In the genomic region with DNA sequence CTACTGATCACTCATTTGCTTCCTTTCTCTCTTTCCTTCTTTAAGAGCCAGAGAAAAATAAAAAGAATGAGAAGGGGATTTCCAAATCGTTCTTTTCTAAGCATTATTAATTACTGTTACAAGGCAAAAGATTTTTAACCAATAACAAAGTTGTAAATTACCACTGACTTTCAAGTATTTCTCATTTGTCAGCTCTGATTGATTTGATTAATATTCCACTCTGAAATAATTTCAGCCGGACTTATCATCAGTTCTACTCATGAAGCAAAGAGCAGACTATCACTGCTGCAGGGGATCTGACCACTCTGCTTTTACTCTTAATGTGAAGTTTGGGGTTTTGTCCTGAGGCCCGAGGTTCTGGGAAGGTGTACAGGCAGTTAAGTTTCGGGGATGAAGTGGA, we compare ENCODE assay signal across 15 cellular contexts. TPM values are rescaled to one million over a fixed set of nuclear protein-coding genes. Genes with fewer than 3 reads are reported as not detected.
DNase-seq lines count a peak whose midpoint lies in the region; ATAC-seq and TF ChIP-seq lines count a peak whose summit lies in the region.
"Had no signal": no experiment of that assay in that cellular context is flagged by ENCODE, and none has a peak within 500 bp of the region (broad histone marks: within the 10 kb centered on the region; RNA-seq: fewer than 3 reads in every experiment).

No MANE protein-coding gene starts in this region.

- H3K9me3 ChIP-seq in heart right ventricle (no peaks in the 10 kb centered on the region), gastroesophageal sphincter (no peaks in the 10 kb centered on the region), parathyroid adenoma (ENCODE audit: control insufficient read depth, low read length) (no peaks in the 10 kb centered on the region), upper lobe of left lung (no peaks in the 10 kb centered on the region)

- no peak overlapping the region for H3K4me2 ChIP-seq in parathyroid adenoma (ENCODE audit: low read length)

- peak overlapping the region in 1 of 10 donors; percentile 9 for H3K4me3 ChIP-seq in heart right ventricle
- peak overlapping the region in 1 of 2 donors; percentile 40 for H3K4me3 ChIP-seq in gastroesophageal sphincter
- H3K4me3 ChIP-seq in parathyroid adenoma (ENCODE audit: low read depth, low read length) = no peak overlapping the region
- H3K4me3 ChIP-seq in upper lobe of left lung = no peak overlapping the region
- H3K4me3 ChIP-seq: lung had no signal

- H3K9ac ChIP-seq in parathyroid adenoma = no peak overlapping the region

- no peaks in the 10 kb centered on the region for H3K36me3 ChIP-seq in heart right ventricle
- H3K36me3 ChIP-seq in gastroesophageal sphincter = no peaks in the 10 kb centered on the region
- H3K36me3 ChIP-seq in parathyroid adenoma (ENCODE audit: control insufficient read depth, insufficient read depth, low read length) = no peaks in the 10 kb centered on the region
- no peaks in the 10 kb centered on the region for H3K36me3 ChIP-seq in upper lobe of left lung

- no peak overlapping the region for H3K27ac Mint-ChIP-seq in natural killer cell
- H3K27ac Mint-ChIP-seq: activated naive CD4-positive, alpha-beta T cell treated with anti-CD3 and anti-CD28 coated beads, Interleukin-2, amount 10 ng/mL, durations not matched to agents 7 days and 5 days had no signal

- H3K27ac ChIP-seq in heart right ventricle (peak overlapping the region in 6 of 10 donors; percentile 13 to 89 (median 50)), gastroesophageal sphincter (peak overlapping the region; percentile 75 to 98 (median 94)), parathyroid adenoma (peak overlapping the region; percentile 96), upper lobe of left lung (peak overlapping the region; percentile 20 to 94 (median 46))

- peaks cover 21% of the 10 kb centered on the region for H3K79me2 ChIP-seq in parathyroid adenoma

- DNase-seq in heart right ventricle = no peak
- DNase-seq in cardiac septum (ENCODE audit: low spot score) = no peak
- DNase-seq in upper lobe of left lung = no peak
- no peak for DNase-seq in natural killer cell
- DNase-seq in T-helper 9 cell = no peak
- DNase-seq: activated naive CD4-positive, alpha-beta T cell treated with anti-CD3 and anti-CD28 coated beads, Interleukin-2, amount 10 ng/mL, durations not matched to agents 7 days and 5 days; effector memory CD4-positive, alpha-beta T cell; NCI-H2029 treated with DMSO at 0.1 percent for 48 hours; NCI-H524 treated with DMSO at 0.1 percent for 48 hours had no signal

- WGBS in heart right ventricle, 2 donors = 36 to 41% methylated on average over 4 of the region's 4 CpGs
- WGBS in gastroesophageal sphincter (ENCODE audit: low coverage in 1 of 2), 2 donors = 11 to 15% methylated on average over 4 of the region's 4 CpGs
- WGBS in upper lobe of left lung, 2 donors = 41 to 44% methylated on average over 4 of the region's 4 CpGs

- TF ChIP-seq CTCF in heart right ventricle (IDR thresholded peaks at IDR 0.05) = no peak
- no peak for TF ChIP-seq CTCF in gastroesophageal sphincter (IDR thresholded peaks at IDR 0.05)
- no peak for TF ChIP-seq CTCF in parathyroid adenoma (IDR thresholded peaks at IDR 0.05)
- TF ChIP-seq CTCF in upper lobe of left lung (IDR thresholded peaks at IDR 0.05) = no peak
- TF ChIP-seq CTCF in natural killer cell (IDR thresholded peaks at IDR 0.05) = no peak

- peaks cover 5 to 10% of the 10 kb centered on the region in 2 donors for H3K4me1 Mint-ChIP-seq in natural killer cell

- H2AFZ ChIP-seq in parathyroid adenoma = no peak overlapping the region

- TF ChIP-seq POLR2A in gastroesophageal sphincter (IDR thresholded peaks at IDR 0.05) = no peak
- TF ChIP-seq POLR2A in upper lobe of left lung (IDR thresholded peaks at IDR 0.05) = no peak

- H3K36me3 Mint-ChIP-seq in natural killer cell = peaks cover 18% of the 10 kb centered on the region

- H3K4me3 Mint-ChIP-seq in natural killer cell = no peak overlapping the region
- H3K4me3 Mint-ChIP-seq: activated naive CD4-positive, alpha-beta T cell treated with anti-CD3 and anti-CD28 coated beads, Interleukin-2, amount 10 ng/mL, durations not matched to agents 7 days and 5 days had no signal

- peaks cover 2 to 4% of the 10 kb centered on the region in 2 donors for H3K9me3 Mint-ChIP-seq in natural killer cell
- H3K9me3 Mint-ChIP-seq: activated naive CD4-positive, alpha-beta T cell treated with anti-CD3 and anti-CD28 coated beads, Interleukin-2, amount 10 ng/mL, durations not matched to agents 7 days and 5 days had no signal

- no peak for ATAC-seq in heart right ventricle
- no peak for ATAC-seq in gastroesophageal sphincter
- ATAC-seq in upper lobe of left lung (ENCODE audit: low FRiP score in 2 of 2) = no peak
- no peak for ATAC-seq in HG03460 (IDR thresholded peaks at IDR 0.05; ENCODE audit: unreplicated experiment)
- ATAC-seq in natural killer cell = no peak
- ATAC-seq: HepG2 had no signal

- H3K4me1 ChIP-seq in heart right ventricle = peaks cover 0 to 83% (median 35%) of the 10 kb centered on the region in 9 donors
- peaks cover 0 to 91% (median 10%) of the 10 kb centered on the region in 3 donors for H3K4me1 ChIP-seq in gastroesophageal sphincter
- H3K4me1 ChIP-seq in parathyroid adenoma = peaks cover 21% of the 10 kb centered on the region
- H3K4me1 ChIP-seq in upper lobe of left lung = peaks cover 0 to 23% (median 12%) of the 10 kb centered on the region in 4 donors

- H3K27me3 Mint-ChIP-seq in natural killer cell (ENCODE audit: low read depth in 2 of 2) = peaks cover 72 to 79% of the 10 kb centered on the region in 2 donors
- H3K27me3 Mint-ChIP-seq: activated naive CD4-positive, alpha-beta T cell treated with anti-CD3 and anti-CD28 coated beads, Interleukin-2, amount 10 ng/mL, durations not matched to agents 7 days and 5 days had no signal

- intact Hi-C loops in heart right ventricle (cut with DNase I) (loop anchor here in 9 of 10 donors (10.0 kb wide), 7 partner anchors 64 to 1676 kb away; no protein-coding TSS in a partner anchor), cardiac septum (cut with DNase I) (loop anchor here (10.0 kb wide), 2 partner anchors 1326 to 1404 kb away; no protein-coding TSS in a partner anchor), natural killer cell (cut with micrococcal nuclease) (no loop called here)

- H3K27me3 ChIP-seq in heart right ventricle (peaks cover 4 to 100% (median 81%) of the 10 kb centered on the region in 7 donors), gastroesophageal sphincter (no peaks in the 10 kb centered on the region), parathyroid adenoma (ENCODE audit: control insufficient read depth, insufficient read depth, low read length) (no peaks in the 10 kb centered on the region), upper lobe of left lung (peaks cover 0 to 10% (median 3%) of the 10 kb centered on the region in 4 donors)

- TF ChIP-seq EP300 in gastroesophageal sphincter (IDR thresholded peaks at IDR 0.05) (no peak), upper lobe of left lung (IDR thresholded peaks at IDR 0.05) (no peak)

RNA-seq across cellular contexts. Expression of a gene that starts 19.8 kb away (rescaled TPM):
- total RNA-seq in heart right ventricle = 10 to 100 TPM in 8 of 10 donors, 1 to 10 TPM in 2; 8.2 to 31.7 (median 14.3) TPM
- 10 to 100 TPM; 21.1 to 22.9 TPM for polyA plus RNA-seq in heart right ventricle
- total RNA-seq in cardiac septum = 21.0 TPM
- 100 to 1,000 TPM in 1 of 4 donors, 10 to 100 TPM in 3; 82.7 to 126 (median 91.8) TPM for total RNA-seq in gastroesophageal sphincter
- total RNA-seq in upper lobe of left lung = 10 to 100 TPM; 10.8 to 64.7 (median 30.1) TPM
- total RNA-seq in natural killer cell = not detected
- total RNA-seq: OCI-LY7 had no signal

Comparison
In these comparisons a context has a peak if more than half of its experiments do, and no peak if none do; other contexts are left out.
1. RNA of a gene that starts 19.8 kb away (total RNA-seq): 82.7 to 126 TPM in gastroesophageal sphincter, 10.8 to 64.7 TPM in upper lobe of left lung, 21.0 TPM in cardiac septum (single experiment) and 8.2 to 31.7 TPM in heart right ventricle; not detected in natural killer cell; every median in the first group is over 4 times any median in the second.
2. Peak in every context shown above with its lines, with median percentiles within 50 percentile points of each other: H3K27ac ChIP-seq.